9 cellular contexts compared by ENCODE assay signal in the genomic region with DNA sequence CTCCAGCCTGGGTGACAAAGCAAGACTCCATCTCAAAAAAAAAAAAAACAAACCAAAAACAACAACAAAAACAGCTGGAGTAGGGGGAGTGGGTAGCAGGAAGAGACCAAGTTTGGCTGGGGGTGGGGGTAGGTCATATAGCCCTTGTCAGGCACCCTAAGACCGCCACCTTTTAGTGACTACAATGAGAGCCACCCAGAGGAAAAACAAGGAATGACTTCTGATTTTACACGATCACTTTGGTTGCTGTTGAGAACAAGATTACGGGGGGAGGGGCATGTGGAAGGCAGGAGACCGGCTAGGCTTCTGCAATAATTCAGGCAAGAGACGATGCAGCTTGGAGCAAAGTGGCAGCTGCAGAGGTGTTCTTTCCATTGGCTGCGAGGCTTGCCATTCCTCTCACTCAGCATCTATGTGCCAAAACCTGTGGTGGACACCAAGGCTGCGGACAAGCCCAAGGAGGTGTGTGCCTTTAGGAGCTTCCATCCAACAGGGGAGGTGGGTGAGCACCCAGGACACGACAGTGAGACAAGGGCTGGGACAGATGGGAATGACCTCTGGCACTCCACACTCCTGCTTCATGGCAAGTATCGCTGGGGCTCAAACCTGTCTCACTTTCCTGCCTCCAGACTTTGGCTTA. TPM values are rescaled to one million over a fixed set of nuclear protein-coding genes. Genes with fewer than 3 reads are reported as not detected.
DNase-seq lines count a peak whose midpoint lies in the region; ATAC-seq, FAIRE-seq and TF ChIP-seq lines count a peak whose summit lies in the region.
"Had no signal": no experiment of that assay in that cellular context is flagged by ENCODE, and none has a peak within 500 bp of the region (broad histone marks: within the 10 kb centered on the region; RNA-seq: fewer than 3 reads in every experiment).

No MANE protein-coding gene starts in this region.

- no peaks in the 10 kb centered on the region for H3K9me3 ChIP-seq in HEK293 (ENCODE audit: control insufficient read depth, insufficient read depth, low read depth, low read length)
- H3K9me3 ChIP-seq: mucosa of descending colon had no signal

- no peak overlapping the region for H3K27ac ChIP-seq in HEK293 (ENCODE audit: extremely low read depth, low read depth, low read length)

- H3K27me3 Mint-ChIP-seq in T-helper 2 cell treated with Interferon-gamma antibody and Interleukin-4, amounts not matched to agents 5 μg/mL and 100 μg/mL, for 36 hours (ENCODE audit: low read depth), result no peaks in the 10 kb centered on the region

- peaks cover 41% of the 10 kb centered on the region for H3K36me3 Mint-ChIP-seq in T-helper 2 cell treated with Interferon-gamma antibody and Interleukin-4, amounts not matched to agents 5 μg/mL and 100 μg/mL, for 36 hours (ENCODE audit: low read depth)

- FAIRE-seq in urothelium cell line (lab: Jason Lieb, UNC), result no peak

- H3K36me3 ChIP-seq in BJ (ENCODE audit: control insufficient read depth, insufficient read depth, low read length) (peaks cover 14% of the 10 kb centered on the region), HEK293 (ENCODE audit: control insufficient read depth in 2 of 2, insufficient read depth in 1 of 2, low read length in 2 of 2) (peaks cover 11 to 50% of the 10 kb centered on the region in 2 experiments; a peak in 2 of 3 replicates)

- peaks cover 14% of the 10 kb centered on the region for H3K4me1 ChIP-seq in HEK293 (ENCODE audit: control insufficient read depth, insufficient read depth, low read length)

- peaks cover 44% of the 10 kb centered on the region for H3K4me1 Mint-ChIP-seq in T-helper 2 cell treated with Interferon-gamma antibody and Interleukin-4, amounts not matched to agents 5 μg/mL and 100 μg/mL, for 36 hours (ENCODE audit: low read depth)

- no peak overlapping the region for H3K4me3 ChIP-seq in BJ (ENCODE audit: low read depth, low read length)
- no peak overlapping the region for H3K4me3 ChIP-seq in HEK293 (ENCODE audit: low read depth, low read length)
- H3K4me3 ChIP-seq: mucosa of descending colon had no signal

- peak overlapping the region; percentile 59 for H3K27ac Mint-ChIP-seq in T-helper 2 cell treated with Interferon-gamma antibody and Interleukin-4, amounts not matched to agents 5 μg/mL and 100 μg/mL, for 36 hours

- TF ChIP-seq CTCF in BJ (IDR thresholded peaks at IDR 0.05; ENCODE audit: insufficient read depth, low read depth, low read length), result peak; percentile 32; the same call in 1 of the 2 replicates
- TF ChIP-seq CTCF in HEK293 (tag by site-specific recombination; IDR thresholded peaks at IDR 0.05), result peak; percentile 48

- H3K27me3 ChIP-seq in BJ (ENCODE audit: control insufficient read depth, insufficient read depth, low read length), result no peaks in the 10 kb centered on the region; the same call in 1 of the 2 replicates

- CTCF ChIA-PET in BJ (lab: Yijun Ruan, JAX) (interaction anchor here (0.7 to 24.6 kb wide), 15 partner anchors 10 to 661 kb away, joined by 3 to 476 read pairs (median 4); partner anchors contain the start of genes PDGFB and RPL3), HEK293 (lab: Yijun Ruan, JAX) (interaction anchor here (0.6 to 13.7 kb wide), 19 partner anchors 8 to 820 kb away, joined by 3 to 380 read pairs (median 4); no protein-coding TSS in a partner anchor)

- no peaks in the 10 kb centered on the region for H3K9me3 Mint-ChIP-seq in T-helper 2 cell treated with Interferon-gamma antibody and Interleukin-4, amounts not matched to agents 5 μg/mL and 100 μg/mL, for 36 hours

- H3K4me3 Mint-ChIP-seq in T-helper 2 cell treated with Interferon-gamma antibody and Interleukin-4, amounts not matched to agents 5 μg/mL and 100 μg/mL, for 36 hours, result peak overlapping the region; percentile 93

- no peak for TF ChIP-seq POLR2A in GM18505 (IDR thresholded peaks at IDR 0.05; ENCODE audit: borderline replicate concordance, extremely low read depth, insufficient read depth, insufficient read length)

- ATAC-seq in GM18505 (IDR thresholded peaks at IDR 0.05; ENCODE audit: unreplicated experiment), result no peak
- no peak for ATAC-seq in esophagus mucosa
- no peak for ATAC-seq in GM19035 (IDR thresholded peaks at IDR 0.05; ENCODE audit: unreplicated experiment)
- ATAC-seq: mucosa of descending colon had no signal

- POLR2A ChIA-PET in BJ (lab: Charles Lee) (no interaction called here), HEK293 (lab: Yijun Ruan, JAX) (interaction anchor here (0.7 to 5.1 kb wide), 5 partner anchors 10 to 669 kb away, joined by 4 to 113 read pairs (median 8); partner anchors contain the start of genes ATF4, MIEF1 and RPL3)

- DNase-seq in BJ (ENCODE audit: low read depth) (no peak), germinal center (ENCODE audit: low spot score) (peak; percentile 31), urothelium cell line (ENCODE audit: low spot score) (peak; percentile 40)
- no peak for DNase-seq in T-helper 2 cell treated with Interferon-gamma antibody and Interleukin-4, amounts not matched to agents 5 μg/mL and 100 μg/mL, for 36 hours (ENCODE audit: low spot score)

TF ChIP-seq in HEK293, 187 proteins besides CTCF, POLR2A, EP300 and RAD21 (continues in another document):
- TF ChIP-seq ZNF843 (tag by site-specific recombination; IDR thresholded peaks at IDR 0.05), result no peak
- TF ChIP-seq SP3 (tag by site-specific recombination; IDR thresholded peaks at IDR 0.05), result no peak
- TF ChIP-seq TCF7L2 (IDR thresholded peaks at IDR 0.05; ENCODE audit: borderline replicate concordance, low read depth, low read length), result no peak
- peak; percentile 91 for TF ChIP-seq PRDM10 (tag by site-specific recombination; IDR thresholded peaks at IDR 0.05)
- TF ChIP-seq ZBTB21 (tag by site-specific recombination; IDR thresholded peaks at IDR 0.05), result no peak
- TF ChIP-seq ZEB2 (tag by site-specific recombination; IDR thresholded peaks at IDR 0.05), result no peak
- TF ChIP-seq ZNF18 (tag by site-specific recombination; IDR thresholded peaks at IDR 0.05), result no peak
- TF ChIP-seq, protein P1, sequence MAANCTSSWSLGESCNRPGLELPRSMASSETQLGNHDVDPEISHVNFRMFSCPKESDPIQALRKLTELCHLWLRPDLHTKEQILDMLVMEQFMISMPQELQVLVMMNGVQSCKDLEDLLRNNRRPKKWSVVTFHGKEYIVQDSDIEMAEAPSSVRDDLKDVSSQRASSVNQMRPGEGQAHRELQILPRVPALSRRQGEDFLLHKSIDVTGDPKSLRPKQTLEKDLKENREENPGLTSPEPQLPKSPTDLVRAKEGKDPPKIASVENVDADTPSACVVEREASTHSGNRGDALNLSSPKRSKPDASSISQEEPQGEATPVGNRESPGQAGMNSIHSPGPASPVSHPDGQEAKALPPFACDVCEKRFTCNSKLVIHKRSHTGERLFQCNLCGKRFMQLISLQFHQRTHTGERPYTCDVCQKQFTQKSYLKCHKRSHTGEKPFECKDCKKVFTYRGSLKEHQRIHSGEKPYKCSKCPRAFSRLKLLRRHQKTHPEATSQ (tag by site-specific recombination; IDR thresholded peaks at IDR 0.05), result no peak
- peak; percentile 44 for TF ChIP-seq ZNF335 (tag by site-specific recombination; conservative IDR thresholded peaks at IDR 0.05)
- peak; percentile 64 for TF ChIP-seq ZBTB17 (tag by site-specific recombination; IDR thresholded peaks at IDR 0.05)
- peak; percentile 50; the same call in 1 of the 2 replicates for TF ChIP-seq TRIM28 (IDR thresholded peaks at IDR 0.05; ENCODE audit: borderline replicate concordance, low read length)

RNA-seq across cellular contexts. Expression of gene RPS19BP1, which starts 1.7 kb away (rescaled TPM):
- 64.0 and 66.7 TPM in 2 replicates for polyA plus RNA-seq in BJ (2011; rRNA removed)
- polyA minus RNA-seq in BJ (2011; rRNA and poly(A)+ RNA removed), result 4.8 and 11.0 TPM in 2 replicates
- total RNA-seq in esophagus mucosa, result 40.7 TPM

RNA-seq across cellular contexts. Expression of gene ATF4, which starts 10.4 kb away (rescaled TPM):
- polyA plus RNA-seq in BJ (2011; rRNA removed), result 886 and 999 TPM in 2 replicates
- 177 and 288 TPM in 2 replicates for polyA minus RNA-seq in BJ (2011; rRNA and poly(A)+ RNA removed)
- 375 TPM for total RNA-seq in esophagus mucosa

RNA-seq across cellular contexts. Expression of gene MIEF1, which starts 28.7 kb away (rescaled TPM):
- 17.5 and 21.0 TPM in 2 replicates for polyA plus RNA-seq in BJ (2011; rRNA removed)
- 14.9 and 20.7 TPM in 2 replicates for polyA minus RNA-seq in BJ (2011; rRNA and poly(A)+ RNA removed)
- total RNA-seq in esophagus mucosa, result 16.7 TPM

RNA-seq across cellular contexts. Expression of gene CACNA1I, which starts 39.7 kb away (rescaled TPM):
- 0.01 TPM in 1 of 2 replicates, not detected in the other for polyA plus RNA-seq in BJ (2011; rRNA removed)
- 0.05 TPM in 1 of 2 replicates, not detected in the other for polyA minus RNA-seq in BJ (2011; rRNA and poly(A)+ RNA removed)
- 0.08 TPM for total RNA-seq in esophagus mucosa

Comparison
In these comparisons a context has a peak if more than half of its experiments do, and no peak if none do; other contexts are left out.
1. DNase-seq: peak in germinal center (single experiment) and urothelium cell line (single experiment); none in BJ (single experiment) and T-helper 2 cell treated with Interferon-gamma antibody and Interleukin-4, amounts not matched to agents 5 μg/mL and 100 μg/mL, for 36 hours (single experiment).